ENCODE assay signal across 16 cellular contexts in genomic region chr13:73536865-73537264, GRCh38.
DNase-seq lines count a peak whose midpoint lies in the region; TF ChIP-seq lines count a peak whose summit lies in the region.
"Had no signal": no experiment of that assay in that cellular context is flagged by ENCODE, and none has a peak within 500 bp of the region (broad histone marks: within the 10 kb centered on the region; RNA-seq: fewer than 3 reads in every experiment).

No MANE protein-coding gene starts in this region.

- H2BK120ac ChIP-seq in H9 (ENCODE audit: low read depth, low read length, poor library complexity, severe bottlenecking), result no peak overlapping the region

- H3K56ac ChIP-seq in H9 (ENCODE audit: insufficient read length, low read depth, low read length), result no peak overlapping the region

- no peaks in the 10 kb centered on the region for H3K36me3 Mint-ChIP-seq in activated CD4-positive, alpha-beta T cell treated with anti-CD3 and anti-CD28 coated beads, Interleukin-2, amount 10 ng/mL, durations not matched to agents 7 days and 5 days (ENCODE audit: low read depth)
- no peaks in the 10 kb centered on the region for H3K36me3 Mint-ChIP-seq in nephron progenitor cell (ENCODE audit: low read depth)
- no peaks in the 10 kb centered on the region for H3K36me3 Mint-ChIP-seq in H9 (ENCODE audit: insufficient read depth in 1 of 3, low read depth in 3 of 3)
- H3K36me3 Mint-ChIP-seq: CD8-positive, alpha-beta memory T cell had no signal

- no peak overlapping the region for H3K4ac ChIP-seq in H9 (ENCODE audit: low read depth, low read length)

- H3K9me3 ChIP-seq in esophagus squamous epithelium (no peaks in the 10 kb centered on the region), suprapubic skin (no peaks in the 10 kb centered on the region), H9 (ENCODE audit: control insufficient read depth, low read depth, low read length) (no peaks in the 10 kb centered on the region)
- H3K9me3 ChIP-seq: BLaER1, Caco-2 had no signal

- H3K79me1 ChIP-seq in H9 (ENCODE audit: insufficient read depth, low read depth, low read length, poor library complexity, severe bottlenecking), result no peaks in the 10 kb centered on the region

- no peaks in the 10 kb centered on the region for H3K4me1 Mint-ChIP-seq in activated CD4-positive, alpha-beta T cell treated with anti-CD3 and anti-CD28 coated beads, Interleukin-2, amount 10 ng/mL, durations not matched to agents 7 days and 5 days
- H3K4me1 Mint-ChIP-seq in nephron progenitor cell, result no peaks in the 10 kb centered on the region
- H3K4me1 Mint-ChIP-seq in H9, result 0 out of 4 replicates have a peak, but pooled peaks cover 0 to 3% of the 10 kb centered on the region in 2 experiments
- H3K4me1 Mint-ChIP-seq: CD8-positive, alpha-beta memory T cell had no signal

- no peak overlapping the region for H3K23ac ChIP-seq in H9 (ENCODE audit: insufficient read length, low read depth, low read length)

- H2BK20ac ChIP-seq in H9 (ENCODE audit: low read depth, low read length, poor library complexity, severe bottlenecking), result no peak overlapping the region

- H2BK12ac ChIP-seq in H9 (ENCODE audit: insufficient read length, low read depth, low read length), result no peak overlapping the region

- TF ChIP-seq CTCF in esophagus squamous epithelium (IDR thresholded peaks at IDR 0.05) (no peak), nephron progenitor cell (IDR thresholded peaks at IDR 0.05) (no peak), suprapubic skin (IDR thresholded peaks at IDR 0.05) (no peak), H9 (conservative IDR thresholded peaks at IDR 0.05) (no peak)

- TF ChIP-seq EP300 in suprapubic skin (IDR thresholded peaks at IDR 0.05), result no peak

- H2AFZ ChIP-seq in H9 (ENCODE audit: low read length), result no peak overlapping the region

- H2BK15ac ChIP-seq in H9 (ENCODE audit: low read depth, low read length), result no peak overlapping the region

- no peaks in the 10 kb centered on the region for H3K27me3 ChIP-seq in esophagus squamous epithelium
- no peaks in the 10 kb centered on the region for H3K27me3 ChIP-seq in suprapubic skin
- H3K27me3 ChIP-seq in H9 (ENCODE audit: insufficient read depth, low read length), result no peaks in the 10 kb centered on the region
- H3K27me3 ChIP-seq: BLaER1 had no signal

- H3K27ac ChIP-seq in esophagus squamous epithelium, result peak overlapping the region in 3 of 4 donors; percentile 64 to 78 (median 74)
- H3K27ac ChIP-seq in suprapubic skin, result peak overlapping the region; percentile 85
- H3K27ac ChIP-seq in H9 (ENCODE audit: insufficient read length, low read depth, low read length), result no peak overlapping the region
- H3K27ac ChIP-seq: BLaER1, HL-60 had no signal

- POLR2A ChIA-PET in activated CD4-positive, alpha-beta T cell treated with anti-CD3 and anti-CD28 coated beads, Interleukin-2, amount 10 ng/mL, durations not matched to agents 7 days and 5 days (lab: Charles Lee), result no interaction called here

- no peak overlapping the region for H3K14ac ChIP-seq in H9 (ENCODE audit: insufficient read depth, low read length)

- H3K23me2 ChIP-seq in H9 (ENCODE audit: insufficient read length, low read depth, low read length, poor library complexity, severe bottlenecking), result no peaks in the 10 kb centered on the region

- intact Hi-C loops in esophagus squamous epithelium (cut with DNase I), result no loop called here

- no peaks in the 10 kb centered on the region for H3K36me3 ChIP-seq in esophagus squamous epithelium
- no peaks in the 10 kb centered on the region for H3K36me3 ChIP-seq in suprapubic skin
- H3K36me3 ChIP-seq: BLaER1 had no signal

- H3K4me2 ChIP-seq in H9 (ENCODE audit: insufficient read depth, insufficient read length, low read length), result no peak overlapping the region
- H3K4me2 ChIP-seq: BLaER1 had no signal

- H4K91ac ChIP-seq in H9 (ENCODE audit: insufficient read length, low read depth, low read length), result no peak overlapping the region

- no peak overlapping the region for H4K8ac ChIP-seq in H9 (replicated peaks; ENCODE audit: insufficient read length, low read depth, low read length)

- H4K20me1 ChIP-seq in H9 (ENCODE audit: control insufficient read depth, insufficient read depth, insufficient read length), result no peaks in the 10 kb centered on the region
- H4K20me1 ChIP-seq: BLaER1 had no signal

- H4K5ac ChIP-seq in H9 (ENCODE audit: insufficient read length, low read depth, low read length), result no peak overlapping the region

- TF ChIP-seq POLR2A in esophagus squamous epithelium (IDR thresholded peaks at IDR 0.05), result no peak
- no peak for TF ChIP-seq POLR2A in suprapubic skin (IDR thresholded peaks at IDR 0.05)

- H3K4me3 Mint-ChIP-seq in activated CD4-positive, alpha-beta T cell treated with anti-CD3 and anti-CD28 coated beads, Interleukin-2, amount 10 ng/mL, durations not matched to agents 7 days and 5 days, result no peak overlapping the region
- H3K4me3 Mint-ChIP-seq in nephron progenitor cell (no peak overlapping the region), H9 (no peak overlapping the region)
- H3K4me3 Mint-ChIP-seq: CD8-positive, alpha-beta memory T cell had no signal

- H2AK5ac ChIP-seq in H9 (ENCODE audit: insufficient read length, low read length), result no peak overlapping the region

- H3K4me3 ChIP-seq in esophagus squamous epithelium, result no peak overlapping the region
- H3K4me3 ChIP-seq in suprapubic skin, result no peak overlapping the region
- H3K4me3 ChIP-seq: BLaER1 had no signal

- H3K27me3 Mint-ChIP-seq in activated CD4-positive, alpha-beta T cell treated with anti-CD3 and anti-CD28 coated beads, Interleukin-2, amount 10 ng/mL, durations not matched to agents 7 days and 5 days, result peaks cover 7% of the 10 kb centered on the region
- no peaks in the 10 kb centered on the region for H3K27me3 Mint-ChIP-seq in nephron progenitor cell (ENCODE audit: low read depth, poor library complexity)
- H3K27me3 Mint-ChIP-seq in H9 (ENCODE audit: low read depth), result no peaks in the 10 kb centered on the region

- H3K9me3 Mint-ChIP-seq in activated CD4-positive, alpha-beta T cell treated with anti-CD3 and anti-CD28 coated beads, Interleukin-2, amount 10 ng/mL, durations not matched to agents 7 days and 5 days, result no peaks in the 10 kb centered on the region
- no peaks in the 10 kb centered on the region for H3K9me3 Mint-ChIP-seq in nephron progenitor cell
- H3K9me3 Mint-ChIP-seq in H9, result no peaks in the 10 kb centered on the region

- in situ Hi-C loops in G401 (cut with HindIII; ENCODE audit: low sequenced_read_pairs), result no loop called here

- peaks cover 0 to 47% (median 4%) of the 10 kb centered on the region in 3 donors for H3K4me1 ChIP-seq in esophagus squamous epithelium
- H3K4me1 ChIP-seq in suprapubic skin, result peaks cover 43% of the 10 kb centered on the region
- no peaks in the 10 kb centered on the region for H3K4me1 ChIP-seq in H9 (ENCODE audit: insufficient read depth, low read length)
- H3K4me1 ChIP-seq: BLaER1, Caco-2 had no signal

- peak overlapping the region; percentile 5 for H3K27ac Mint-ChIP-seq in activated CD4-positive, alpha-beta T cell treated with anti-CD3 and anti-CD28 coated beads, Interleukin-2, amount 10 ng/mL, durations not matched to agents 7 days and 5 days
- H3K27ac Mint-ChIP-seq in nephron progenitor cell, result peak overlapping the region; percentile 16
- no peak overlapping the region for H3K27ac Mint-ChIP-seq in H9

- H3K18ac ChIP-seq in H9 (ENCODE audit: insufficient read length, low read depth, low read length), result no peak overlapping the region

- no peaks in the 10 kb centered on the region for H3K79me2 ChIP-seq in H9 (ENCODE audit: insufficient read depth, low read length)

- no peak overlapping the region for H3T11ph ChIP-seq in H9 (ENCODE audit: low read length)

- CTCF ChIA-PET in activated CD4-positive, alpha-beta T cell treated with anti-CD3 and anti-CD28 coated beads, Interleukin-2, amount 10 ng/mL, durations not matched to agents 7 days and 5 days (lab: Charles Lee), result no interaction called here

- no peak for DNase-seq in activated CD4-positive, alpha-beta T cell treated with anti-CD3 and anti-CD28 coated beads, Interleukin-2, amount 10 ng/mL, durations not matched to agents 7 days and 5 days
- DNase-seq in activated CD4-positive, alpha-beta T cell treated with anti-CD3 and anti-CD28 coated beads for 4 hours, result no peak
- DNase-seq in esophagus squamous epithelium (lab: John Stamatoyannopoulos, UW), result no peak
- no peak for DNase-seq in nephron progenitor cell
- DNase-seq in suprapubic skin (ENCODE audit: low spot score in 2 of 2), result no peak
- no peak for DNase-seq in G401 (ENCODE audit: low spot score)
- no peak for DNase-seq in SIG-M5 treated with dmso at 0.1 percent for 504 hours (lab: John Stamatoyannopoulos, UW; ENCODE audit: unreplicated experiment)
- no peak for DNase-seq in H9
- DNase-seq: 8988T; AML-193; Caco-2; CD8-positive, alpha-beta memory T cell; DND-41; GF-D8 had no signal

- WGBS in esophagus squamous epithelium, 2 donors, result 37 to 47% methylated on average over 4 of the region's 4 CpGs
- 39% methylated on average over 4 of the region's 4 CpGs for WGBS in suprapubic skin
- WGBS in H9 (ENCODE audit: extremely low coverage, insufficient read length, low lambda C conversion rate), result no CpG with 5 or more reads among the region's 4 CpGs

- no peak overlapping the region for H2BK5ac ChIP-seq in H9 (ENCODE audit: insufficient read length, low read length)

- no peak overlapping the region for H3K9ac ChIP-seq in H9 (ENCODE audit: extremely low read depth, insufficient read length, low read length)
- H3K9ac ChIP-seq: BLaER1 had no signal

Comparison
In these comparisons a context has a peak if more than half of its experiments do, and no peak if none do; other contexts are left out.
1. H3K27ac Mint-ChIP-seq: peak in activated CD4-positive, alpha-beta T cell treated with anti-CD3 and anti-CD28 coated beads, Interleukin-2, amount 10 ng/mL, durations not matched to agents 7 days and 5 days (single experiment) and nephron progenitor cell (single experiment); none in H9 (0 of 3).